ENCODE assay signal across 1 cellular context in the genomic region with DNA sequence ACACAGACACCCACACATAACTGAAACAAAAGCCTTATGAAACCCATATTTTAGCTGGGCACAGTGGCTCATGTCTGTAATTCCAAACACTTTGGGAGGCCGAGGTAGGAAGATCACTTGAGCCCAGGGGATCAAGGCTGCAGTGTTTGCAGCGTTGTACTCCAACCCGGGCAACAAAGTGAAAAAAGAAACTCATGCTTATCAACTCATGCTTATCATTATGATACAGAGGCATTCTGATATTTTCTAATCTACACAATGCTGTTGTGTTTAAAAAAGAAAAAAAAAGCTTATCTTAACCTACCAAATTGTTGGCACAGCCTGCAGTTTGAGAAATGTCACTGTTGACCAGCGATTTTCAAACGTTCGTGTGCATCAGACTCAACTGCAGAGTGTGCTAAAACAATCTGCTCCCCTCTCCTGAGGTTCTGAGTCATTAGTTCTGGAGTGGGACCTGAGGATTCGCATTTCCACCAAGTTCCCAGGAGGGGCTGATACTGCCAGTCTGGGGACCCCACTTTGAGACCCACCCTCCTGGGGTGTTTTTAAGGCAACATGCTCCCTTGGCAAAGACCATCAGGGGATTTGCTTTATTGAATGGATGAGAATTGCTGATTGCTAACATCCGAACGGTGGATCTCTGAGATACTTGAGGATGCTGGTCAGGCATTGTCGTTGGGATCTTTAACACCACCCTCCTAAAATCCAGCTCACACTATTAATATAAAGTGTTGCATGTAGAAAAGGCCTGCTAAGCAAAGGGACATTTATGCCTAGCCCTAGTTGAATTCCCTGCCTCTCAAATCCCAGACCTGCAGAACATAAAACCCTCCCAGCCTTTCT.
TF ChIP-seq lines count a peak whose summit lies in the region.

No MANE protein-coding gene starts in this region.

TF ChIP-seq in K562, 482 proteins besides CTCF, POLR2A, EP300 and RAD21 (continued from another document and continues in another):
- TF ChIP-seq, protein P1, sequence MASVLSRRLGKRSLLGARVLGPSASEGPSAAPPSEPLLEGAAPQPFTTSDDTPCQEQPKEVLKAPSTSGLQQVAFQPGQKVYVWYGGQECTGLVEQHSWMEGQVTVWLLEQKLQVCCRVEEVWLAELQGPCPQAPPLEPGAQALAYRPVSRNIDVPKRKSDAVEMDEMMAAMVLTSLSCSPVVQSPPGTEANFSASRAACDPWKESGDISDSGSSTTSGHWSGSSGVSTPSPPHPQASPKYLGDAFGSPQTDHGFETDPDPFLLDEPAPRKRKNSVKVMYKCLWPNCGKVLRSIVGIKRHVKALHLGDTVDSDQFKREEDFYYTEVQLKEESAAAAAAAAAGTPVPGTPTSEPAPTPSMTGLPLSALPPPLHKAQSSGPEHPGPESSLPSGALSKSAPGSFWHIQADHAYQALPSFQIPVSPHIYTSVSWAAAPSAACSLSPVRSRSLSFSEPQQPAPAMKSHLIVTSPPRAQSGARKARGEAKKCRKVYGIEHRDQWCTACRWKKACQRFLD (CRISPR knock-in tag; IDR thresholded peaks at IDR 0.05), result peak; percentile 88; the same call in 1 of the 2 replicates
- TF ChIP-seq C11orf30 (IDR thresholded peaks at IDR 0.05; ENCODE audit: low read depth) (peak; percentile 36), ZNF12 (CRISPR knock-in tag; IDR thresholded peaks at IDR 0.05) (peak; percentile 52; the same call in 1 of the 2 replicates), SMARCE1 (IDR thresholded peaks at IDR 0.05) (peak; percentile 93), ADNP (tag; IDR thresholded peaks at IDR 0.05) (peak; percentile 66; the same call in 1 of the 2 replicates), TCF7 (IDR thresholded peaks at IDR 0.05; ENCODE audit: borderline replicate concordance) (no peak), CSDE1 (IDR thresholded peaks at IDR 0.05) (no peak), HDAC6 (IDR thresholded peaks at IDR 0.05; ENCODE audit: low read depth, low read length) (no peak), JUND (IDR thresholded peaks at IDR 0.05; ENCODE audit: borderline replicate concordance, low read depth, low read length) (peak; percentile 60; the same call in 1 of the 2 replicates), JUND (tag; IDR thresholded peaks at IDR 0.05; ENCODE audit: borderline replicate concordance, low read depth, low read length) (peak; percentile 80; the same call in 2 of the 3 replicates), CCNT2 (IDR thresholded peaks at IDR 0.05; ENCODE audit: borderline replicate concordance, extremely low read depth, insufficient read length, low read depth, low read length) (peak; percentile 58), DDX20 (tag; IDR thresholded peaks at IDR 0.05; ENCODE audit: low read depth) (0 out of 2 replicates have a peak, but pooled peaks have one; percentile 56), XRCC3 (IDR thresholded peaks at IDR 0.05) (no peak), SMARCC2 (IDR thresholded peaks at IDR 0.05; ENCODE audit: low read depth) (peak; percentile 75), TSC22D4 (tag; IDR thresholded peaks at IDR 0.05) (no peak), ZNF316 (IDR thresholded peaks at IDR 0.05) (no peak; the same call in 1 of the 2 replicates), ARID1B (IDR thresholded peaks at IDR 0.05) (peak; percentile 96), MYNN (IDR thresholded peaks at IDR 0.05) (0 out of 2 replicates have a peak, but pooled peaks have one; percentile 28), MYNN (CRISPR knock-in tag; IDR thresholded peaks at IDR 0.05) (no peak), MYC (IDR thresholded peaks at IDR 0.05; ENCODE audit: low read depth, low read length) (0 out of 2 replicates have a peak, but pooled peaks have one; percentile 21), MYC (CRISPR knock-in tag; IDR thresholded peaks at IDR 0.05; ENCODE audit: borderline replicate concordance, low read depth) (no peak), TCF3 (CRISPR knock-in tag; IDR thresholded peaks at IDR 0.05) (peak; percentile 92), FOXA3 (CRISPR knock-in tag; conservative IDR thresholded peaks at IDR 0.05 in 1 of 2, IDR thresholded peaks at IDR 0.05 in 1 of 2) (peak; percentile 16 to 71; a peak in 2 of 4 replicates), DPF2 (IDR thresholded peaks at IDR 0.05) (peak; percentile 93), NBN (IDR thresholded peaks at IDR 0.05; ENCODE audit: low read depth) (peak; percentile 84), ZNF766 (CRISPR knock-in tag; conservative IDR thresholded peaks at IDR 0.05) (peak; percentile 91), SIN3B (IDR thresholded peaks at IDR 0.05; ENCODE audit: low read depth) (no peak), SMAD1 (IDR thresholded peaks at IDR 0.05; ENCODE audit: low read depth, low read length, partially characterized antibody) (peak; percentile 34), MTA3 (IDR thresholded peaks at IDR 0.05; ENCODE audit: borderline replicate concordance) (no peak), NCOR1 (IDR thresholded peaks at IDR 0.05) (peak; percentile 94), TFAM (CRISPR knock-in tag; conservative IDR thresholded peaks at IDR 0.05) (no peak), CREBBP (IDR thresholded peaks at IDR 0.05; ENCODE audit: low read depth, low read length) (no peak), ZNF384 (IDR thresholded peaks at IDR 0.05; ENCODE audit: low read depth, low read length) (peak; percentile 98), ZNF3 (CRISPR knock-in tag; IDR thresholded peaks at IDR 0.05) (peak; percentile 74; the same call in 1 of the 2 replicates)
- TF ChIP-seq, protein P2, sequence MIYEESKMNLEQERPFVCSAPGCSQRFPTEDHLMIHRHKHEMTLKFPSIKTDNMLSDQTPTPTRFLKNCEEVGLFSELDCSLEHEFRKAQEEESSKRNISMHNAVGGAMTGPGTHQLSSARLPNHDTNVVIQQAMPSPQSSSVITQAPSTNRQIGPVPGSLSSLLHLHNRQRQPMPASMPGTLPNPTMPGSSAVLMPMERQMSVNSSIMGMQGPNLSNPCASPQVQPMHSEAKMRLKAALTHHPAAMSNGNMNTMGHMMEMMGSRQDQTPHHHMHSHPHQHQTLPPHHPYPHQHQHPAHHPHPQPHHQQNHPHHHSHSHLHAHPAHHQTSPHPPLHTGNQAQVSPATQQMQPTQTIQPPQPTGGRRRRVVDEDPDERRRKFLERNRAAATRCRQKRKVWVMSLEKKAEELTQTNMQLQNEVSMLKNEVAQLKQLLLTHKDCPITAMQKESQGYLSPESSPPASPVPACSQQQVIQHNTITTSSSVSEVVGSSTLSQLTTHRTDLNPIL (CRISPR knock-in tag; IDR thresholded peaks at IDR 0.05), result no peak
- TF ChIP-seq, protein P3, sequence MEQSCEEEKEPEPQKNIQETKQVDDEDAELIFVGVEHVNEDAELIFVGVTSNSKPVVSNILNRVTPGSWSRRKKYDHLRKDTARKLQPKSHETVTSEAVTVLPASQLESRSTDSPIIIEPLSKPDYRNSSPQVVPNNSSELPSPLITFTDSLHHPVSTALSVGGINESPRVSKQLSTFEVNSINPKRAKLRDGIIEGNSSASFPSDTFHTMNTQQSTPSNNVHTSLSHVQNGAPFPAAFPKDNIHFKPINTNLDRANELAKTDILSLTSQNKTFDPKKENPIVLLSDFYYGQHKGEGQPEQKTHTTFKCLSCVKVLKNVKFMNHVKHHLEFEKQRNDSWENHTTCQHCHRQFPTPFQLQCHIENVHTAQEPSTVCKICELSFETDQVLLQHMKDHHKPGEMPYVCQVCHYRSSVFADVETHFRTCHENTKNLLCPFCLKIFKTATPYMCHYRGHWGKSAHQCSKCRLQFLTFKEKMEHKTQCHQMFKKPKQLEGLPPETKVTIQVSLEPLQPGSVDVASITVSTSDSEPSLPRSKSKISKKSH (CRISPR knock-in tag; IDR thresholded peaks at IDR 0.05), result no peak
- TF ChIP-seq, protein P4, sequence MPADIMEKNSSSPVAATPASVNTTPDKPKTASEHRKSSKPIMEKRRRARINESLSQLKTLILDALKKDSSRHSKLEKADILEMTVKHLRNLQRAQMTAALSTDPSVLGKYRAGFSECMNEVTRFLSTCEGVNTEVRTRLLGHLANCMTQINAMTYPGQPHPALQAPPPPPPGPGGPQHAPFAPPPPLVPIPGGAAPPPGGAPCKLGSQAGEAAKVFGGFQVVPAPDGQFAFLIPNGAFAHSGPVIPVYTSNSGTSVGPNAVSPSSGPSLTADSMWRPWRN (IDR thresholded peaks at IDR 0.05; ENCODE audit: low read depth), result peak; percentile 79
- TF ChIP-seq, protein P5, sequence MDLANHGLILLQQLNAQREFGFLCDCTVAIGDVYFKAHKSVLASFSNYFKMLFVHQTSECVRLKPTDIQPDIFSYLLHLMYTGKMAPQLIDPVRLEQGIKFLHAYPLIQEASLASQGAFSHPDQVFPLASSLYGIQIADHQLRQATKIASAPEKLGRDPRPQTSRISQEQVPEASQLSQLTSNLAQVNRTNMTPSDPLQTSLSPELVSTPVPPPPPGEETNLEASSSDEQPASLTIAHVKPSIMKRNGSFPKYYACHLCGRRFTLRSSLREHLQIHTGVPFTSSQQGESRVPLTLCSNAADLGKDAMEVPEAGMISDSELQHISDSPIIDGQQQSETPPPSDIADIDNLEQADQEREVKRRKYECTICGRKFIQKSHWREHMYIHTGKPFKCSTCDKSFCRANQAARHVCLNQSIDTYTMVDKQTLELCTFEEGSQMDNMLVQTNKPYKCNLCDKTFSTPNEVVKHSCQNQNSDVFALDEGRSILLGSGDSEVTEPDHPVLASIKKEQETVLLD (IDR thresholded peaks at IDR 0.05), result no peak
- TF ChIP-seq, protein P6, sequence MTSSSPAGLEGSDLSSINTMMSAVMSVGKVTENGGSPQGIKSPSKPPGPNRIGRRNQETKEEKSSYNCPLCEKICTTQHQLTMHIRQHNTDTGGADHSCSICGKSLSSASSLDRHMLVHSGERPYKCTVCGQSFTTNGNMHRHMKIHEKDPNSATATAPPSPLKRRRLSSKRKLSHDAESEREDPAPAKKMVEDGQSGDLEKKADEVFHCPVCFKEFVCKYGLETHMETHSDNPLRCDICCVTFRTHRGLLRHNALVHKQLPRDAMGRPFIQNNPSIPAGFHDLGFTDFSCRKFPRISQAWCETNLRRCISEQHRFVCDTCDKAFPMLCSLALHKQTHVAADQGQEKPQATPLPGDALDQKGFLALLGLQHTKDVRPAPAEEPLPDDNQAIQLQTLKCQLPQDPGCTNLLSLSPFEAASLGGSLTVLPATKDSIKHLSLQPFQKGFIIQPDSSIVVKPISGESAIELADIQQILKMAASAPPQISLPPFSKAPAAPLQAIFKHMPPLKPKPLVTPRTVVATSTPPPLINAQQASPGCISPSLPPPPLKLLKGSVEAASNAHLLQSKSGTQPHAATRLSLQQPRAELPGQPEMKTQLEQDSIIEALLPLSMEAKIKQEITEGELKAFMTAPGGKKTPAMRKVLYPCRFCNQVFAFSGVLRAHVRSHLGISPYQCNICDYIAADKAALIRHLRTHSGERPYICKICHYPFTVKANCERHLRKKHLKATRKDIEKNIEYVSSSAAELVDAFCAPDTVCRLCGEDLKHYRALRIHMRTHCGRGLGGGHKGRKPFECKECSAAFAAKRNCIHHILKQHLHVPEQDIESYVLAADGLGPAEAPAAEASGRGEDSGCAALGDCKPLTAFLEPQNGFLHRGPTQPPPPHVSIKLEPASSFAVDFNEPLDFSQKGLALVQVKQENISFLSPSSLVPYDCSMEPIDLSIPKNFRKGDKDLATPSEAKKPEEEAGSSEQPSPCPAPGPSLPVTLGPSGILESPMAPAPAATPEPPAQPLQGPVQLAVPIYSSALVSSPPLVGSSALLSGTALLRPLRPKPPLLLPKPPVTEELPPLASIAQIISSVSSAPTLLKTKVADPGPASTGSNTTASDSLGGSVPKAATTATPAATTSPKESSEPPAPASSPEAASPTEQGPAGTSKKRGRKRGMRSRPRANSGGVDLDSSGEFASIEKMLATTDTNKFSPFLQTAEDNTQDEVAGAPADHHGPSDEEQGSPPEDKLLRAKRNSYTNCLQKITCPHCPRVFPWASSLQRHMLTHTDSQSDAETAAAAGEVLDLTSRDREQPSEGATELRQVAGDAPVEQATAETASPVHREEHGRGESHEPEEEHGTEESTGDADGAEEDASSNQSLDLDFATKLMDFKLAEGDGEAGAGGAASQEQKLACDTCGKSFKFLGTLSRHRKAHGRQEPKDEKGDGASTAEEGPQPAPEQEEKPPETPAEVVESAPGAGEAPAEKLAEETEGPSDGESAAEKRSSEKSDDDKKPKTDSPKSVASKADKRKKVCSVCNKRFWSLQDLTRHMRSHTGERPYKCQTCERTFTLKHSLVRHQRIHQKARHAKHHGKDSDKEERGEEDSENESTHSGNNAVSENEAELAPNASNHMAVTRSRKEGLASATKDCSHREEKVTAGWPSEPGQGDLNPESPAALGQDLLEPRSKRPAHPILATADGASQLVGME (CRISPR knock-in tag; IDR thresholded peaks at IDR 0.05), result no peak
- TF ChIP-seq, protein P7, sequence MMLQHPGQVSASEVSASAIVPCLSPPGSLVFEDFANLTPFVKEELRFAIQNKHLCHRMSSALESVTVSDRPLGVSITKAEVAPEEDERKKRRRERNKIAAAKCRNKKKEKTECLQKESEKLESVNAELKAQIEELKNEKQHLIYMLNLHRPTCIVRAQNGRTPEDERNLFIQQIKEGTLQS (IDR thresholded peaks at IDR 0.05), result peak; percentile 23; the same call in 1 of the 2 replicates
- TF ChIP-seq, protein P7 (CRISPR knock-in tag; conservative IDR thresholded peaks at IDR 0.05), result no peak
- TF ChIP-seq, protein P8, sequence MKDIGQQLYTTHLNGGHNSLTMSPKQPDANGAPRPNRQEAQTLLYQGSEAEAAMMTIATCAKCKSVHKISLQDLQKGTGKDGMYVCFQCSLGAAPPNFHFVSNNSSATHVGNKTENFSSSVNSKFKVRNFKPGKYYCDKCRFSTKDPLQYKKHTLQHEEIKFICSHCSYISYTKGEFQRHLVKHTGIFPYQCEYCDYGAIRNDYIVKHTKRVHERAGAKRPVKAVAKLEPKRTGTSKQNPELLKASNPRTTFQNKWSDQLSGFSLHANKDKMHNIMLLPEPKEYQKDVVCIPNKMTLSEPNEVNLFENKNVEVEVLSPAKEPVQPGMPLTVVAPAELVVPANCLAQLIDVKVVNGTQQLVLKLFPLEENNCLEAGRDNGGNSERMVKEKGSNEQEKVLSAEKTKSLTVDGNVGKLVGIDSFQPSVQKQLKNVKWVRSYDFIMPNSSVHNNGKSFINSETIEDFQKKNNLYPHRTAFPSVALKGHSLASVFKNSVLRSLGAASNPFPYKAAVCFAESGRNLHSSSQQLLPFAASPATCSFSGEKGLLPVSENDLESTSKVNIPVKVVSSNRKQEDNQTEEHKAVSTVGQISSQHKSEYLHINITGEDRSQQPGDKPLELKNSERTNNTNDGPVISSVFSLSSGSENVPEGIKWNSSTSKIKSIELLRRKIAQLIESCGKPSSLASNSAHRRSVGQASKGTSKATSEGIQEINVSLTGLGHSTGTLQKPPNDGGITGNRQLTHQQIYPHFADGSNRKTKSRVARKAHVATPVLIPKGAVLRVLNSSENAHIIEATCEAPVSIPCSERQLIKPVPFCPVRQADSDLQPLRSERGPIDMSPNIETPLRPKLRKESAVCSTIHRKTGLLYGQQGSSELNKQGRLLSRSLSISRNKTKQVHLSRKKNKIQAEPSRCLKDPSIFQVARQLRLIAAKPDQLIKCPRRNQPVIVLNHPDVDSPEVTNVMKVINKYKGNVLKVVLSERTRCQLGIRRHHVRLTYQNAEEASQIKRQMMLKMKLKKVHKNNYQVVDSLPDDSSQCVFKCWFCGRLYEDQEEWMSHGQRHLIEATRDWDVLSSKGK (CRISPR knock-in tag; IDR thresholded peaks at IDR 0.05), result no peak
- TF ChIP-seq, protein P9, sequence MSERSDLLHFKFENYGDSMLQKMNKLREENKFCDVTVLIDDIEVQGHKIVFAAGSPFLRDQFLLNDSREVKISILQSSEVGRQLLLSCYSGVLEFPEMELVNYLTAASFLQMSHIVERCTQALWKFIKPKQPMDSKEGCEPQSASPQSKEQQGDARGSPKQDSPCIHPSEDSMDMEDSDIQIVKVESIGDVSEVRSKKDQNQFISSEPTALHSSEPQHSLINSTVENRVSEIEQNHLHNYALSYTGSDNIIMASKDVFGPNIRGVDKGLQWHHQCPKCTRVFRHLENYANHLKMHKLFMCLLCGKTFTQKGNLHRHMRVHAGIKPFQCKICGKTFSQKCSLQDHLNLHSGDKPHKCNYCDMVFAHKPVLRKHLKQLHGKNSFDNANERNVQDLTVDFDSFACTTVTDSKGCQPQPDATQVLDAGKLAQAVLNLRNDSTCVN (CRISPR knock-in tag; IDR thresholded peaks at IDR 0.05), result no peak
